In genomic region chr3:197534348-197534725, GRCh38 we compare ENCODE assay signal across 23 cellular contexts.
"Had no signal": no experiment of that assay in that cellular context is flagged by ENCODE, and none has a peak within 500 bp of the region (broad histone marks: within the 10 kb centered on the region; RNA-seq: fewer than 3 reads in every experiment).

No MANE protein-coding gene starts in this region.

- H3K27ac Mint-ChIP-seq: activated B cell treated with CpG ODN at 0.5 μM for 24 hours; activated CD4-positive, alpha-beta memory T cell treated with anti-CD3 and anti-CD28 coated beads, Interleukin-2, amount 10 ng/mL, durations not matched to agents 7 days and 5 days; activated CD8-positive, alpha-beta memory T cell treated with anti-CD3 and anti-CD28 coated beads, Interleukin-2, amount 10 ng/mL, durations not matched to agents 7 days and 5 days; activated naive CD8-positive, alpha-beta T cell; activated T-helper 2 cell treated with anti-CD3 and anti-CD28 coated beads, Interferon-gamma antibody, Interleukin-2, Interleukin-4, amounts not matched to agents 10 μg/mL and 5 μg/mL and 100 μg/mL, durations not matched to agents 14 hours and 24 hours and 36 hours; effector memory CD8-positive, alpha-beta T cell; immature natural killer cell; stimulated activated naive CD8-positive, alpha-beta T cell treated with anti-CD3 and anti-CD28 coated beads, Interleukin-15, amount 100 ng/mL, for 72 hours had no signal

- H3K27me3 Mint-ChIP-seq: activated B cell treated with CpG ODN at 0.5 μM for 24 hours; activated CD4-positive, alpha-beta memory T cell treated with anti-CD3 and anti-CD28 coated beads, Interleukin-2, amount 10 ng/mL, durations not matched to agents 7 days and 5 days; activated CD8-positive, alpha-beta memory T cell treated with anti-CD3 and anti-CD28 coated beads, Interleukin-2, amount 10 ng/mL, durations not matched to agents 7 days and 5 days; activated naive CD8-positive, alpha-beta T cell; effector memory CD8-positive, alpha-beta T cell; naive B cell; stimulated activated naive CD8-positive, alpha-beta T cell treated with anti-CD3 and anti-CD28 coated beads, Interleukin-15, amount 100 ng/mL, for 72 hours had no signal

- H3K4me1 Mint-ChIP-seq: activated B cell treated with CpG ODN at 0.5 μM for 24 hours; activated CD8-positive, alpha-beta memory T cell treated with anti-CD3 and anti-CD28 coated beads, Interleukin-2, amount 10 ng/mL, durations not matched to agents 7 days and 5 days; immature natural killer cell; neural crest cell; stimulated activated naive CD8-positive, alpha-beta T cell treated with anti-CD3 and anti-CD28 coated beads, Interleukin-15, amount 100 ng/mL, for 72 hours had no signal

- H3K4me3 Mint-ChIP-seq: activated B cell treated with CpG ODN at 0.5 μM for 24 hours; activated CD4-positive, alpha-beta memory T cell treated with anti-CD3 and anti-CD28 coated beads, Interleukin-2, amount 10 ng/mL, durations not matched to agents 7 days and 5 days; activated CD8-positive, alpha-beta memory T cell treated with anti-CD3 and anti-CD28 coated beads, Interleukin-2, amount 10 ng/mL, durations not matched to agents 7 days and 5 days; activated naive CD8-positive, alpha-beta T cell; effector memory CD8-positive, alpha-beta T cell; immature natural killer cell; naive B cell; neural crest cell; stimulated activated naive CD8-positive, alpha-beta T cell treated with anti-CD3 and anti-CD28 coated beads, Interleukin-15, amount 100 ng/mL, for 72 hours had no signal

- H3K4me3 ChIP-seq: cardiac muscle cell, mucosa of descending colon, ovary, psoas muscle, smooth muscle cell, suprapubic skin, transverse colon, vagina had no signal

- DNase-seq: activated B cell treated with CpG ODN at 0.5 μM for 24 hours; activated CD4-positive, alpha-beta memory T cell treated with anti-CD3 and anti-CD28 coated beads, Interleukin-2, amount 10 ng/mL, durations not matched to agents 7 days and 5 days; activated CD4-positive, alpha-beta T cell treated with anti-CD3 and anti-CD28 coated beads for 4 hours; activated CD8-positive, alpha-beta memory T cell treated with anti-CD3 and anti-CD28 coated beads, Interleukin-2, amount 10 ng/mL, durations not matched to agents 7 days and 5 days; dermis blood vessel endothelial cell; effector memory CD8-positive, alpha-beta T cell; immature natural killer cell; mesenchymal stem cell; mucosa of descending colon; naive B cell; ovary; psoas muscle; right cardiac atrium; stimulated activated CD4-positive, alpha-beta T cell treated with anti-CD3 and anti-CD28 coated beads, Interleukin-4, amount 100 ng/mL, for 1 hour; stimulated activated naive CD8-positive, alpha-beta T cell treated with anti-CD3 and anti-CD28 coated beads, Interleukin-15, amount 100 ng/mL, for 72 hours; transverse colon had no signal

- H3K9me3 ChIP-seq: mucosa of descending colon, ovary, psoas muscle, suprapubic skin, transverse colon, vagina had no signal

- H3K27ac ChIP-seq: cardiac muscle cell, ovary, psoas muscle, transverse colon, vagina had no signal

- H3K27me3 ChIP-seq: cardiac muscle cell, ovary, suprapubic skin, transverse colon, vagina had no signal

- H3K36me3 ChIP-seq: cardiac muscle cell, ovary, suprapubic skin, vagina had no signal

- ATAC-seq: activated CD8-positive, alpha-beta memory T cell treated with anti-CD3 and anti-CD28 coated beads, Interleukin-2, amount 10 ng/mL, durations not matched to agents 7 days and 5 days; effector memory CD8-positive, alpha-beta T cell; mucosa of descending colon; psoas muscle; right cardiac atrium; stimulated activated naive CD8-positive, alpha-beta T cell treated with anti-CD3 and anti-CD28 coated beads, Interleukin-15, amount 100 ng/mL, for 72 hours had no signal

- H3K4me1 ChIP-seq: psoas muscle, vagina had no signal

- H3K4me2 ChIP-seq: smooth muscle cell had no signal
